Comparison of ENCODE assay signal across 18 cellular contexts in the genomic region with DNA sequence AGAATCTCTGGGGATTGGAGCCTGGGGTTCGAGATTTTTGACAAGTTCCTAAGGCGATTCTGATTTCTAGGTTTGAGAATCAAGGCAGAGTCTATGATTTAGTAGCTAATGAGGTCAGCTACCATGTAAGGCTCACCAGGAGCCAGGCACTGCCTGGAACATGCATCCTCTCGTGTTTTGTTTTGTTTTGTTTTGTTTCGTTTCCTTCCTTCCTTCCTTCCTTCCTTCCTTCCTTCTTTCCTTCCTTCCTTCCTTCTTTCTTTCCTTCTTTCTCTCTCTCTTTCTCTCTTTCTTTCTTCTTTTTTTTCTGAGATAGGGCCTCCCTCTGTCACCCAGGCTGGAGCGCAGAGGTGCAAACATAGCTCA.
"Had no signal": no experiment of that assay in that cellular context is flagged by ENCODE, and none has a peak within 500 bp of the region (broad histone marks: within the 10 kb centered on the region; RNA-seq: fewer than 3 reads in every experiment).

No MANE protein-coding gene starts in this region.

- H3K9me3 ChIP-seq: heart left ventricle, right atrium auricular region, sigmoid colon, suprapubic skin, tibial artery, upper lobe of right lung, vagina had no signal

- DNase-seq: endodermal cell; erythroblast; foreskin melanocyte; heart left ventricle; hippocampal formation; mesendoderm; naive B cell; posterior cingulate gyrus; sigmoid colon; stimulated activated CD4-positive, alpha-beta T cell treated with anti-CD3 and anti-CD28 coated beads, Interleukin-2, amount 100 ng/mL, for 24 hours; stimulated activated CD4-positive, alpha-beta T cell treated with anti-CD3 and anti-CD28 coated beads, Interleukin-4, amount 100 ng/mL, for 4 hours; stimulated activated naive CD4-positive, alpha-beta T cell; tibial artery; upper lobe of right lung had no signal

- H3K4me3 ChIP-seq: heart left ventricle, right atrium auricular region, sigmoid colon, skin epidermis, suprapubic skin, tibial artery, upper lobe of right lung, vagina had no signal

- H3K36me3 ChIP-seq: heart left ventricle, right atrium auricular region, sigmoid colon, suprapubic skin, tibial artery, upper lobe of right lung, vagina had no signal

- H3K4me1 ChIP-seq: sigmoid colon, upper lobe of right lung had no signal

- H3K27ac ChIP-seq: heart left ventricle, right atrium auricular region, sigmoid colon, skin epidermis, suprapubic skin, tibial artery, upper lobe of right lung, vagina had no signal
